In genomic region chr11:2379471-2380174, GRCh38 we compare ENCODE assay signal across 9 cellular contexts. TPM values are rescaled to one million over a fixed set of nuclear protein-coding genes. Genes with fewer than 3 reads are reported as not detected.
DNase-seq lines count a peak whose midpoint lies in the region; ATAC-seq, FAIRE-seq and TF ChIP-seq lines count a peak whose summit lies in the region.
"Had no signal": no experiment of that assay in that cellular context is flagged by ENCODE, and none has a peak within 500 bp of the region (broad histone marks: within the 10 kb centered on the region; RNA-seq: fewer than 3 reads in every experiment).

No MANE protein-coding gene starts in this region.

- H3K9ac ChIP-seq in neuronal stem cell (ENCODE audit: low read depth, low read length, poor library complexity), result no peak overlapping the region

- H3K18ac ChIP-seq in neuronal stem cell (ENCODE audit: low read length), result no peak overlapping the region

- H3K4me1 ChIP-seq in BE2C (no peaks in the 10 kb centered on the region), esophagus muscularis mucosa (peaks cover 69 to 74% (median 71%) of the 10 kb centered on the region in 4 donors), neuronal stem cell (ENCODE audit: control insufficient read depth in 2 of 2, insufficient read depth in 1 of 2, low read depth in 1 of 2, low read length in 2 of 2) (peaks cover 7 to 15% of the 10 kb centered on the region in 2 donors)

- H3K4ac ChIP-seq in neuronal stem cell (ENCODE audit: low read length), result no peak overlapping the region

- no peak overlapping the region for H2AFZ ChIP-seq in neuronal stem cell (ENCODE audit: low read length)

- H3K4me2 ChIP-seq in neuronal stem cell (ENCODE audit: insufficient read depth, low read length, poor library complexity, severe bottlenecking), result no peak overlapping the region

- no peaks in the 10 kb centered on the region for H3K9me3 ChIP-seq in BE2C
- no peaks in the 10 kb centered on the region for H3K9me3 ChIP-seq in esophagus muscularis mucosa
- no peaks in the 10 kb centered on the region for H3K9me3 ChIP-seq in neuronal stem cell (replicated peaks in 1 of 2; ENCODE audit: control insufficient read depth in 2 of 2, insufficient read depth in 1 of 2, low read depth in 1 of 2, low read length in 2 of 2)

- H3K4me3 ChIP-seq in BE2C (ENCODE audit: low read depth, low read length) (no peak overlapping the region), esophagus muscularis mucosa (peak overlapping the region; percentile 89 to 100 (median 100)), neuronal stem cell (ENCODE audit: low read length in 2 of 2) (peak overlapping the region; percentile 20 to 41)

- H3K14ac ChIP-seq in neuronal stem cell (ENCODE audit: low read length), result no peak overlapping the region

- ATAC-seq in HG02852 (IDR thresholded peaks at IDR 0.05; ENCODE audit: unreplicated experiment), result no peak

- 33% methylated on average over 9 of the region's 11 CpGs for WGBS in esophagus muscularis mucosa
- WGBS in neuronal stem cell (ENCODE audit: extremely low coverage in 2 of 2, insufficient read length in 2 of 2, insufficient replicate concordance in 1 of 2), 2 donors, result no CpG with 5 or more reads among the region's 11 CpGs

- H3K27ac ChIP-seq in esophagus muscularis mucosa (replicated peaks in 1 of 4) (peak overlapping the region; percentile 98 to 100 (median 100)), neuronal stem cell (replicated peaks; ENCODE audit: low read length) (no peak overlapping the region)

- peaks cover 48% of the 10 kb centered on the region for H3K79me1 ChIP-seq in neuronal stem cell (ENCODE audit: low read depth, low read length)

- no peaks in the 10 kb centered on the region for H3K27me3 ChIP-seq in BE2C
- no peaks in the 10 kb centered on the region for H3K27me3 ChIP-seq in esophagus muscularis mucosa
- no peaks in the 10 kb centered on the region for H3K27me3 ChIP-seq in neuronal stem cell (ENCODE audit: control insufficient read depth in 3 of 3, insufficient read depth in 3 of 3, low read depth in 1 of 3, low read length in 3 of 3)

- H4K91ac ChIP-seq in neuronal stem cell (ENCODE audit: low read depth, low read length, poor library complexity), result no peak overlapping the region

- DNase-seq in BE2C, result peak; percentile 4
- DNase-seq in RPMI7951 (ENCODE audit: low read depth), result peak; percentile 32
- no peak for DNase-seq in esophagus muscularis mucosa (ENCODE audit: extremely low spot score)
- no peak for DNase-seq in neuronal stem cell (ENCODE audit: low spot score)
- no peak for DNase-seq in RCC 7860 (ENCODE audit: low spot score)
- DNase-seq in GM20000 (ENCODE audit: low spot score), result no peak
- no peak for DNase-seq in activated CD4-positive, alpha-beta T cell treated with anti-CD3 and anti-CD28 coated beads for 4 hours
- DNase-seq: activated CD8-positive, alpha-beta memory T cell treated with anti-CD3 and anti-CD28 coated beads for 24 hours had no signal

- no peaks in the 10 kb centered on the region; the same call in 1 of the 2 replicates for H3K36me3 ChIP-seq in BE2C
- no peaks in the 10 kb centered on the region for H3K36me3 ChIP-seq in esophagus muscularis mucosa
- peaks cover 7 to 34% of the 10 kb centered on the region in 2 donors for H3K36me3 ChIP-seq in neuronal stem cell (replicated peaks in 1 of 2; ENCODE audit: control insufficient read depth in 2 of 2, insufficient read depth in 2 of 2, low read length in 2 of 2)

- intact Hi-C loops in esophagus muscularis mucosa (cut with DNase I), result no loop called here

- peak overlapping the region; percentile 39 for H2BK5ac ChIP-seq in neuronal stem cell (ENCODE audit: low read length)

- no peak overlapping the region for H2BK12ac ChIP-seq in neuronal stem cell (ENCODE audit: low read length)

- H2AK5ac ChIP-seq in neuronal stem cell (ENCODE audit: low read depth, low read length), result peak overlapping the region; percentile 6

- H2BK120ac ChIP-seq in neuronal stem cell (ENCODE audit: low read depth, low read length), result no peak overlapping the region

- FAIRE-seq in RCC 7860 (lab: Jason Lieb, UNC), result no peak

- no peak for TF ChIP-seq EP300 in esophagus muscularis mucosa (IDR thresholded peaks at IDR 0.05)

- H4K8ac ChIP-seq in neuronal stem cell (ENCODE audit: low read depth, low read length), result no peak overlapping the region

- TF ChIP-seq CTCF in BE2C (IDR thresholded peaks at IDR 0.05; ENCODE audit: low read depth, low read length) (no peak), esophagus muscularis mucosa (IDR thresholded peaks at IDR 0.05) (no peak), GM20000 (IDR thresholded peaks at IDR 0.05; ENCODE audit: extremely low read depth, missing control alignments) (no peak)

- H3K23ac ChIP-seq in neuronal stem cell (ENCODE audit: low read depth, low read length, poor library complexity), result no peak overlapping the region

- H2BK15ac ChIP-seq in neuronal stem cell (ENCODE audit: low read length), result no peak overlapping the region

- no peak for TF ChIP-seq POLR2A in esophagus muscularis mucosa (IDR thresholded peaks at IDR 0.05; ENCODE audit: low read depth)

RNA-seq across cellular contexts. Expression of gene CD81, which starts 2.5 kb away (rescaled TPM):
- 739 TPM for polyA plus RNA-seq in BE2C (2012; ENCODE audit: insufficient read depth, insufficient read length, low read depth)
- total RNA-seq in RPMI7951 (2014; rRNA removed; shearing (Covaris generic)), result 248 and 386 TPM in 2 replicates
- total RNA-seq in esophagus muscularis mucosa, result 100 to 1,000 TPM; 498 to 652 (median 582) TPM
- polyA plus RNA-seq in neuronal stem cell (2013, experiment 1 of 2), result 200 TPM
- polyA plus RNA-seq in neuronal stem cell (2013, experiment 2 of 2), result 195 TPM

RNA-seq across cellular contexts. Expression of gene TSSC4, which starts 20.9 kb away (rescaled TPM):
- 371 TPM for polyA plus RNA-seq in BE2C (2012; ENCODE audit: insufficient read depth, insufficient read length, low read depth)
- total RNA-seq in RPMI7951 (2014; rRNA removed; shearing (Covaris generic)), result 22.9 and 38.2 TPM in 2 replicates
- total RNA-seq in esophagus muscularis mucosa, result 10 to 100 TPM; 46.9 to 76.9 (median 70.6) TPM
- polyA plus RNA-seq in neuronal stem cell (2013, experiment 1 of 2), result 50.8 TPM
- polyA plus RNA-seq in neuronal stem cell (2013, experiment 2 of 2), result 54.1 TPM

Comparison
In these comparisons a context has a peak if more than half of its experiments do, and no peak if none do; other contexts are left out.
1. DNase-seq: peak in BE2C (single experiment) and RPMI7951 (single experiment); none in esophagus muscularis mucosa (single experiment), neuronal stem cell (single experiment), RCC 7860 (single experiment), GM20000 (single experiment) and activated CD4-positive, alpha-beta T cell treated with anti-CD3 and anti-CD28 coated beads for 4 hours (0 of 2).